In genomic region chr7:19066109-19066508, GRCh38 we compare ENCODE assay signal across 27 cellular contexts. TPM values are rescaled to one million over a fixed set of nuclear protein-coding genes. Genes with fewer than 3 reads are reported as not detected.
"Had no signal": no experiment of that assay in that cellular context is flagged by ENCODE, and none has a peak within 500 bp of the region (broad histone marks: within the 10 kb centered on the region; RNA-seq: fewer than 3 reads in every experiment).

No MANE protein-coding gene starts in this region.

- H3K9me3 ChIP-seq: gastroesophageal sphincter, neutrophil, right lobe of liver, transverse colon had no signal

- H3K27me3 ChIP-seq: gastroesophageal sphincter, neutrophil, right lobe of liver, transverse colon had no signal

- H3K27ac ChIP-seq: gastroesophageal sphincter, neutrophil, right lobe of liver, transverse colon, VCaP had no signal

- DNase-seq: activated CD4-positive, alpha-beta T cell treated with anti-CD3 and anti-CD28 coated beads, Interleukin-2, amount 10 ng/mL, durations not matched to agents 24 days and 14 days; activated CD8-positive, alpha-beta memory T cell treated with anti-CD3 and anti-CD28 coated beads, Interleukin-2, amount 10 ng/mL, durations not matched to agents 7 days and 5 days; activated CD8-positive, alpha-beta T cell treated with anti-CD3 and anti-CD28 coated beads for 36 hours; activated effector memory CD4-positive, alpha-beta T cell treated with anti-CD3 and anti-CD28 coated beads, Interleukin-2, amount 50 U/mL, for 16 hours; activated naive CD4-positive, alpha-beta T cell treated with anti-CD3 and anti-CD28 coated beads, Interleukin-2, amount 50 U/mL, for 16 hours; activated naive CD8-positive, alpha-beta T cell treated with anti-CD3 and anti-CD28 coated beads, Interleukin-2, amount 50 U/mL, for 24 hours; activated T-cell treated with anti-CD3 and anti-CD28 coated beads for 4 hours; aorta; central memory CD4-positive, alpha-beta T cell; effector memory CD4-positive, alpha-beta T cell; head of caudate nucleus; hypothalamus; left cardiac atrium; right lobe of liver; stimulated activated CD4-positive, alpha-beta T cell treated with anti-CD3 and anti-CD28 coated beads, Interleukin-15, amount 100 ng/mL, for 24 hours; stimulated activated CD4-positive, alpha-beta T cell treated with anti-CD3 and anti-CD28 coated beads, Interleukin-2, amount 100 ng/mL, for 48 hours; stimulated activated CD8-positive, alpha-beta memory T cell treated with anti-CD3 and anti-CD28 coated beads, Interleukin-4, amount 100 ng/mL, for 48 hours; stimulated activated naive B cell treated with anti-CD40 and anti-IgM and Interleukin-4, amounts not matched to agents 10 μg/mL and 1 μg/mL and 100 μg/mL, for 72 hours; transverse colon had no signal

- ATAC-seq: activated CD4-positive, CD25-positive, alpha-beta regulatory T cell treated with anti-CD3 and anti-CD28 coated beads, Interleukin-2, amount 50 U/mL, for 24 hours; activated CD8-positive, alpha-beta memory T cell treated with anti-CD3 and anti-CD28 coated beads, Interleukin-2, amount 10 ng/mL, durations not matched to agents 7 days and 5 days; activated CD8-positive, alpha-beta T cell treated with anti-CD3 and anti-CD28 coated beads for 36 hours; activated naive CD8-positive, alpha-beta T cell treated with anti-CD3 and anti-CD28 coated beads, Interleukin-2, amount 50 U/mL, for 24 hours; gastroesophageal sphincter; left cardiac atrium; right lobe of liver; stimulated activated naive B cell treated with anti-CD40 and anti-IgM and Interleukin-4, amounts not matched to agents 10 μg/mL and 1 μg/mL and 100 μg/mL, for 72 hours had no signal

- H3K4me3 ChIP-seq: gastroesophageal sphincter, right lobe of liver, smooth muscle cell, transverse colon had no signal

- H3K4me1 ChIP-seq: gastroesophageal sphincter, right lobe of liver, transverse colon had no signal

- FAIRE-seq: urothelium cell line had no signal

- H3K36me3 ChIP-seq: gastroesophageal sphincter, neutrophil, right lobe of liver, transverse colon had no signal

RNA-seq across cellular contexts. Expression of gene TWIST1, which starts 51.3 kb away (rescaled TPM):
- total RNA-seq: dermis microvascular lymphatic vessel endothelial cell, mononuclear cell had no signal
